Comparison of ENCODE assay signal across 25 cellular contexts in genomic region chr15:35215095-35215494, GRCh38.
"Had no signal": no experiment of that assay in that cellular context is flagged by ENCODE, and none has a peak within 500 bp of the region (broad histone marks: within the 10 kb centered on the region; RNA-seq: fewer than 3 reads in every experiment).

No MANE protein-coding gene starts in this region.

- FAIRE-seq: TTC549 had no signal

- DNase-seq: activated B cell treated with CpG ODN at 0.5 μM for 24 hours; activated CD4-positive, alpha-beta memory T cell treated with anti-CD3 and anti-CD28 coated beads for 36 hours; activated CD4-positive, alpha-beta T cell treated with anti-CD3 and anti-CD28 coated beads for 4 hours; activated CD4-positive, alpha-beta T cell treated with anti-CD3 and anti-CD28 coated beads, Interleukin-2, amount 10 ng/mL, durations not matched to agents 24 days and 14 days; activated CD4-positive, alpha-beta T cell treated with anti-CD3 and anti-CD28 coated beads, Interleukin-2, amount 50 U/mL, for 1 hour; activated CD4-positive, alpha-beta T cell treated with anti-CD3 and anti-CD28 coated beads, Interleukin-2, amount 50 U/mL, for 4 hours; activated CD4-positive, CD25-positive, alpha-beta regulatory T cell treated with anti-CD3 and anti-CD28 coated beads, Interleukin-2, amount 50 U/mL, for 72 hours; activated CD8-positive, alpha-beta memory T cell treated with anti-CD3 and anti-CD28 coated beads, Interleukin-2, amount 50 U/mL, for 4 hours; activated CD8-positive, alpha-beta T cell treated with anti-CD3 and anti-CD28 coated beads for 36 hours; activated effector memory CD4-positive, alpha-beta T cell treated with Interleukin-2 at 50 U/mL for 16 hours; activated gamma-delta T cell; activated naive CD4-positive, alpha-beta T cell treated with anti-CD3 and anti-CD28 coated beads, Interleukin-2, amount 10 ng/mL, durations not matched to agents 7 days and 5 days; activated naive CD4-positive, alpha-beta T cell treated with Interleukin-2 at 50 U/mL for 16 hours; activated naive CD8-positive, alpha-beta T cell treated with anti-CD3 and anti-CD28 coated beads, Interleukin-2, amount 10 ng/mL, durations not matched to agents 7 days and 5 days; activated naive CD8-positive, alpha-beta T cell treated with anti-CD3 and anti-CD28 coated beads, Interleukin-2, amount 50 U/mL, for 24 hours; activated T-cell treated with anti-CD3 and anti-CD28 coated beads for 4 hours; activated T-cell treated with anti-CD3 and anti-CD28 coated beads, Interleukin-2, amount 50 U/mL, for 1 hour; activated T-cell treated with anti-CD3 and anti-CD28 coated beads, Interleukin-2, amount 50 U/mL, for 4 hours; amygdala; anterior cingulate cortex; central memory CD4-positive, alpha-beta T cell; T-helper 2 cell; T-helper 9 cell had no signal

- H3K36me3 ChIP-seq: ascending aorta had no signal

- H3K4me3 ChIP-seq: ascending aorta had no signal

- ATAC-seq: activated CD8-positive, alpha-beta T cell treated with anti-CD3 and anti-CD28 coated beads for 36 hours; activated naive CD8-positive, alpha-beta T cell treated with anti-CD3 and anti-CD28 coated beads, Interleukin-2, amount 50 U/mL, for 24 hours; activated T-cell treated with anti-CD3 and anti-CD28 coated beads, Interleukin-2, amount 50 U/mL, for 4 hours had no signal

- H3K27me3 ChIP-seq: ascending aorta had no signal
